14 cellular contexts compared by ENCODE assay signal in genomic region chr12:18296909-18297280, GRCh38. TPM values are rescaled to one million over a fixed set of nuclear protein-coding genes. Genes with fewer than 3 reads are reported as not detected.
DNase-seq lines count a peak whose midpoint lies in the region; ATAC-seq, FAIRE-seq and TF ChIP-seq lines count a peak whose summit lies in the region.
"Had no signal": no experiment of that assay in that cellular context is flagged by ENCODE, and none has a peak within 500 bp of the region (broad histone marks: within the 10 kb centered on the region; RNA-seq: fewer than 3 reads in every experiment).

No MANE protein-coding gene starts in this region.

- H3K9ac ChIP-seq in mammary epithelial cell (ENCODE audit: insufficient read depth, low read length): peak overlapping the region; percentile 84

- H3K27me3 ChIP-seq in mammary epithelial cell (ENCODE audit: insufficient read depth, low read length) (no peaks in the 10 kb centered on the region), testis (no peaks in the 10 kb centered on the region)

- no peaks in the 10 kb centered on the region for H3K4me1 ChIP-seq in mammary epithelial cell (ENCODE audit: insufficient read depth, low read length)
- no peaks in the 10 kb centered on the region for H3K4me1 ChIP-seq in testis

- intact Hi-C loops in mammary epithelial cell (cut with micrococcal nuclease) (loop anchor here (2.0 kb wide), 1 partner anchor 32 kb away; no protein-coding TSS in a partner anchor), testis (cut with DNase I; ENCODE audit: low total_unique reads) (no loop called here)

- H3K79me2 ChIP-seq in mammary epithelial cell (ENCODE audit: insufficient read depth, low read length): peaks cover 3% of the 10 kb centered on the region

- in situ Hi-C loops in mammary epithelial cell (cut with MboI; ENCODE audit: low sequenced_read_pairs in 2 of 2): no loop called here

- CTCF ChIA-PET in mammary epithelial cell (lab: Charles Lee; ENCODE audit: low non-redundant PET): interaction anchor here (0.6 kb wide), 1 partner anchor 33 kb away, joined by 3 read pairs; no protein-coding TSS in a partner anchor

- ATAC-seq in HG03432 (IDR thresholded peaks at IDR 0.05; ENCODE audit: unreplicated experiment) (peak; percentile 16), HG03354 (IDR thresholded peaks at IDR 0.05; ENCODE audit: poor library complexity, severe bottlenecking, unreplicated experiment) (no peak), HG02870 (IDR thresholded peaks at IDR 0.05; ENCODE audit: unreplicated experiment) (no peak)
- ATAC-seq: K562 had no signal

- peak; percentile 24 for FAIRE-seq in islet of Langerhans (lab: Jason Lieb, UNC)
- FAIRE-seq: K562 had no signal

- no peaks in the 10 kb centered on the region for H4K20me1 ChIP-seq in mammary epithelial cell (ENCODE audit: insufficient read depth, low read length)

- H3K9me3 ChIP-seq in mammary epithelial cell (replicated peaks; ENCODE audit: insufficient read depth, low read length) (peaks cover 3% of the 10 kb centered on the region), testis (no peaks in the 10 kb centered on the region)

- peak; percentile 44 for DNase-seq in mammary epithelial cell
- no peak for DNase-seq in testis
- DNase-seq in HK-2 (ENCODE audit: unreplicated experiment): no peak
- DNase-seq: activated CD4-positive, CD25-positive, alpha-beta regulatory T cell treated with anti-CD3 and anti-CD28 coated beads, Interleukin-2, amount 50 U/mL, for 72 hours; activated T-cell treated with anti-CD3 and anti-CD28 coated beads, Interleukin-2, amount 50 U/mL, for 24 hours; head of caudate nucleus; NCI-H1694 treated with DMSO at 0.1 percent for 48 hours; NK-92 treated with Interleukin-12 subunit alpha and Interleukin-12 subunit beta, amount 100 ng/mL, for 24 hours; stimulated activated naive CD4-positive, alpha-beta T cell treated with Interleukin-2 at 50 U/mL for 16 hours had no signal

- whole genome bisulfite sequencing in mammary epithelial cell (ENCODE audit: low coverage, missing lambda C conversion rate): 12% methylated on average over 3 of the region's 3 CpGs
- 53 to 70% methylated on average over 3 of the region's 3 CpGs for WGBS in testis, 2 donors

- H3K36me3 ChIP-seq in mammary epithelial cell (ENCODE audit: insufficient read depth, low read length): no peaks in the 10 kb centered on the region
- no peaks in the 10 kb centered on the region for H3K36me3 ChIP-seq in testis (ENCODE audit: low read depth, missing control alignments)

- H3K4me3 ChIP-seq in mammary epithelial cell (replicated peaks in 1 of 3; ENCODE audit: insufficient read depth in 1 of 3, low read depth in 2 of 3, low read length in 3 of 3) (peak overlapping the region; percentile 32 to 94 (median 56)), testis (peak overlapping the region; percentile 4 to 11)
- H3K4me3 ChIP-seq: K562 had no signal

- H2AFZ ChIP-seq in mammary epithelial cell (ENCODE audit: low read depth, low read length): peak overlapping the region; percentile 58

- H3K4me2 ChIP-seq in mammary epithelial cell (ENCODE audit: insufficient read depth, low read depth, low read length): peak overlapping the region; percentile 97

- dilution Hi-C loops in mammary epithelial cell (cut with HindIII; ENCODE audit: low sequenced_read_pairs): no loop called here

- H3K27ac ChIP-seq in mammary epithelial cell (ENCODE audit: insufficient read depth, low read depth, low read length) (peak overlapping the region; percentile 90), testis (peak overlapping the region in 1 of 2 donors; percentile 46)

- no TSS peak for BruUV-seq in mammary epithelial cell (replicated peaks; lab: Mats Ljungman, UMichigan)

- TF ChIP-seq CTCF in mammary epithelial cell (conservative IDR thresholded peaks at IDR 0.05 in 1 of 2, IDR thresholded peaks at IDR 0.05 in 1 of 2; ENCODE audit: extremely low read depth in 1 of 2, insufficient read depth in 1 of 2, low read depth in 1 of 2, low read length in 2 of 2) (no peak), testis (IDR thresholded peaks at IDR 0.05) (no peak)

- no peak for TF ChIP-seq POLR2A in testis (IDR thresholded peaks at IDR 0.05)

RNA-seq across cellular contexts. Expression of gene PIK3C2G, which starts 35.6 kb away (rescaled TPM):
- total RNA-seq in mammary epithelial cell (10 to 100 TPM in 1 of 2 donors, 1 to 10 TPM in 1; 8.6 to 18.2 TPM), testis (1 to 10 TPM in 1 of 2 donors, under 1 TPM in 1; 0.62 to 1.1 TPM)
- polyA plus RNA-seq in mammary epithelial cell (1.9 TPM), testis (ENCODE audit: insufficient read depth, low read depth, low replicate concordance) (0.55 TPM)
- 4.8 TPM for polyA minus RNA-seq in mammary epithelial cell
- total RNA-seq: K562 had no signal
- polyA plus RNA-seq: K562 had no signal

Comparison
In these comparisons a context has a peak if more than half of its experiments do, and no peak if none do; other contexts are left out.
1. RNA of gene PIK3C2G, which starts 35.6 kb away (total RNA-seq): 8.6 to 18.2 TPM in mammary epithelial cell; 0.62 to 1.1 TPM in testis; every median in the first group is over 4 times any median in the second.